In the genomic region with DNA sequence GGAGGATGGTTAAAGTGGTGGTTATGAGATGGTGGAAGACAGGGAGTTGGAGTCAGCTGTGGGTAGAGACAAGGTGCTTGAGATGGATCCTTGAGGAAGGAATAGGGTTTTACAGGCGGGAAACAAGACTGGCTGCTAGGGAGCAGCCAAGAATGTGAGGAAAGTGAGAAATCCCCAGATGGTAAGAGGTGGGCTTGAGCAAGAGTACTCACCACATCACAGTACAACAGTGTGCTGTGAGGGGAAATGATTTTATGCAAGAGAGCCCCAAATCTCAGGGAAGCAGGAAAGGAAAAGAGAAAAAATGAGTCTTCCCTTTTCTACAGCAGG, we compare ENCODE assay signal across 13 cellular contexts. TPM values are rescaled to one million over a fixed set of nuclear protein-coding genes. Genes with fewer than 3 reads are reported as not detected.
A peak's percentile ranks its signal among the peaks of the same experiment; 100 is the strongest.
DNase-seq lines count a peak whose midpoint lies in the region; ATAC-seq, FAIRE-seq and TF ChIP-seq lines count a peak whose summit lies in the region.
"Had no signal": no experiment of that assay in that cellular context is flagged by ENCODE, and none has a peak within 500 bp of the region (broad histone marks: within the 10 kb centered on the region; RNA-seq: fewer than 3 reads in every experiment).

No MANE protein-coding gene starts in this region.

- H3K4me2 ChIP-seq in DND-41 (ENCODE audit: insufficient read depth, low read length) (no peak overlapping the region), H1 (ENCODE audit: insufficient read depth in 1 of 2, low read depth in 2 of 2, low read length in 2 of 2) (no peak overlapping the region), skeletal muscle satellite cell (ENCODE audit: low read length) (no peak overlapping the region)

- POLR2A ChIA-PET in H1 (lab: Charles Lee; ENCODE audit: partially characterized antibody), result interaction anchor here (1.5 to 44.0 kb wide), 5 partner anchors 7 to 138 kb away, joined by 3 to 1596 read pairs (median 1027); partner anchors contain the start of genes ATN1, C12orf57, EMG1 and ENO2

- H3K9ac ChIP-seq in DND-41 (ENCODE audit: low read depth, low read length), result peak overlapping the region; percentile 7; the same call in 1 of the 2 replicates
- no peak overlapping the region for H3K9ac ChIP-seq in H1 (replicated peaks in 1 of 4; ENCODE audit: extremely low read depth in 1 of 4, low read depth in 3 of 4, low read length in 3 of 4)
- H3K9ac ChIP-seq in skeletal muscle satellite cell (ENCODE audit: low read depth, low read length), result peak overlapping the region; percentile 25

- peaks cover 41% of the 10 kb centered on the region for H3K4me1 ChIP-seq in DND-41 (ENCODE audit: insufficient read depth, low read length)
- H3K4me1 ChIP-seq in H1 (replicated peaks in 1 of 4; ENCODE audit: control insufficient read depth in 3 of 4, insufficient read depth in 4 of 4, low read length in 3 of 4), result peaks cover 0 to 14% (median 5%) of the 10 kb centered on the region in 4 experiments; a peak in 5 of 7 replicates
- peaks cover 48% of the 10 kb centered on the region for H3K4me1 ChIP-seq in skeletal muscle satellite cell (ENCODE audit: control insufficient read depth, insufficient read depth, low read length)

- DNase-seq in DND-41 (no peak), T-helper 17 cell (no peak), H1 (ENCODE audit: low read depth in 1 of 2, low spot score in 2 of 2) (no peak), DMS153 treated with DMSO at 0.1 percent for 48 hours (lab: John Stamatoyannopoulos, UW; ENCODE audit: unreplicated experiment) (no peak), GM12891 (ENCODE audit: insufficient read length, low spot score) (no peak)
- DNase-seq: activated CD4-positive, CD25-positive, alpha-beta regulatory T cell; NCI-H2171 had no signal

- no peak overlapping the region for H4K5ac ChIP-seq in H1 (ENCODE audit: insufficient read length, low read depth, low read length)

- H2AFZ ChIP-seq in DND-41 (ENCODE audit: low read depth, low read length) (no peak overlapping the region), H1 (ENCODE audit: low read length) (no peak overlapping the region)

- H3K79me2 ChIP-seq in DND-41 (ENCODE audit: insufficient read depth, low read length) (peaks cover 71% of the 10 kb centered on the region), H1 (ENCODE audit: control insufficient read depth in 1 of 2, insufficient read depth in 2 of 2, low read length in 2 of 2) (peaks cover 8 to 21% of the 10 kb centered on the region in 2 experiments)

- H3K36me3 Mint-ChIP-seq in T-helper 17 cell (ENCODE audit: low read depth), result no peaks in the 10 kb centered on the region

- no peak overlapping the region for H3K14ac ChIP-seq in H1 (ENCODE audit: insufficient read length)

- no peak for TF ChIP-seq POLR2A in H1 (IDR thresholded peaks at IDR 0.05; ENCODE audit: control extremely low read depth in 1 of 2, low read depth in 2 of 2, low read length in 2 of 2)
- TF ChIP-seq POLR2A in GM12891 (IDR thresholded peaks at IDR 0.05; ENCODE audit: low read depth, low read length), result no peak

- peaks cover 12% of the 10 kb centered on the region for H3K79me1 ChIP-seq in H1 (ENCODE audit: low read depth, low read length)

- TF ChIP-seq EP300 in H1 (IDR thresholded peaks at IDR 0.05; ENCODE audit: borderline replicate concordance in 1 of 2, low read depth in 2 of 2, low read length in 2 of 2), result no peak

- H4K8ac ChIP-seq in H1 (ENCODE audit: extremely low read depth, insufficient read depth, low read length), result 0 out of 2 replicates have a peak overlapping the region, but pooled peaks have one; percentile 3

- peak overlapping the region; percentile 70 for H3K4me3 Mint-ChIP-seq in T-helper 17 cell

- H3K9me3 ChIP-seq in DND-41 (ENCODE audit: insufficient read depth, low read length, severe bottlenecking), result no peaks in the 10 kb centered on the region
- no peaks in the 10 kb centered on the region for H3K9me3 ChIP-seq in T-helper 17 cell (ENCODE audit: control insufficient read depth, low read length, poor library complexity, severe bottlenecking)
- no peaks in the 10 kb centered on the region for H3K9me3 ChIP-seq in H1 (ENCODE audit: insufficient read depth in 2 of 2, low read depth in 1 of 2, low read length in 1 of 2)
- H3K9me3 ChIP-seq in skeletal muscle satellite cell (replicated peaks; ENCODE audit: low read length), result no peaks in the 10 kb centered on the region

- H2BK5ac ChIP-seq in H1 (ENCODE audit: low read depth, low read length), result no peak overlapping the region

- no peak overlapping the region for H3K56ac ChIP-seq in H1 (replicated peaks; ENCODE audit: insufficient read length, low read depth, low read length)

- ATAC-seq in DND-41 (ENCODE audit: insufficient read depth, low read depth) (no peak), T-helper 17 cell (no peak), HG02588 (IDR thresholded peaks at IDR 0.05; ENCODE audit: unreplicated experiment) (no peak)

- 89% methylated on average over 1 of the region's 1 CpG; no CpG with 5 or more reads in 1 of the 2 experiments for WGBS in H1 (ENCODE audit: extremely low coverage in 1 of 2, insufficient coverage in 1 of 2, insufficient read length in 1 of 2, insufficient replicate concordance in 2 of 2, low coverage in 1 of 2, low lambda C conversion rate in 2 of 2, missing lambda C conversion rate in 1 of 2), 2 experiments

- peaks cover 4% of the 10 kb centered on the region; the same call in 1 of the 2 replicates for H3K23me2 ChIP-seq in H1 (ENCODE audit: low read depth, low read length)

- H3K27ac ChIP-seq in DND-41 (ENCODE audit: low read length) (no peak overlapping the region), H1 (ENCODE audit: low read depth, low read length) (no peak overlapping the region)

- H3K27me3 ChIP-seq in DND-41 (ENCODE audit: insufficient read depth, low read length, poor library complexity) (no peaks in the 10 kb centered on the region), H1 (replicated peaks in 1 of 4; ENCODE audit: control insufficient read depth in 3 of 4, extremely low read depth in 1 of 4, insufficient read depth in 3 of 4, low read length in 3 of 4) (no peaks in the 10 kb centered on the region), skeletal muscle satellite cell (ENCODE audit: control insufficient read depth, insufficient read depth, low read length) (no peaks in the 10 kb centered on the region)

- peak overlapping the region; percentile 83 for H3K27ac Mint-ChIP-seq in T-helper 17 cell

- TF ChIP-seq CTCF in DND-41 (IDR thresholded peaks at IDR 0.05; ENCODE audit: borderline replicate concordance, extremely low read depth, low read length, poor library complexity, severe bottlenecking) (no peak), H1 (IDR thresholded peaks at IDR 0.05; ENCODE audit: control extremely low read depth in 1 of 3, insufficient read depth in 1 of 3, low read depth in 1 of 3, low read length in 3 of 3) (no peak)

- H3K36me3 ChIP-seq in DND-41 (ENCODE audit: insufficient read depth, low read length) (peaks cover 57% of the 10 kb centered on the region), H1 (ENCODE audit: control insufficient read depth in 2 of 4, insufficient read depth in 4 of 4, low read length in 3 of 4) (peaks cover 8 to 43% (median 25%) of the 10 kb centered on the region in 4 experiments), skeletal muscle satellite cell (ENCODE audit: insufficient read depth, low read length) (peaks cover 61% of the 10 kb centered on the region)

- no peak overlapping the region for H2BK120ac ChIP-seq in H1 (replicated peaks; ENCODE audit: low read depth, low read length)

- TF ChIP-seq RAD21 in H1 (IDR thresholded peaks at IDR 0.05 in 1 of 2, conservative IDR thresholded peaks at IDR 0.05 in 1 of 2; ENCODE audit: low read depth in 2 of 2, low read length in 2 of 2), result no peak

- H4K20me1 ChIP-seq in DND-41 (ENCODE audit: insufficient read depth, low read length), result peaks cover 11% of the 10 kb centered on the region
- peaks cover 12 to 15% of the 10 kb centered on the region in 2 experiments for H4K20me1 ChIP-seq in H1 (replicated peaks in 1 of 2; ENCODE audit: control insufficient read depth in 1 of 2, insufficient read depth in 2 of 2, low read length in 2 of 2)

- H2BK12ac ChIP-seq in H1 (ENCODE audit: low read depth, low read length), result no peak overlapping the region

- CTCF ChIA-PET in H1 (lab: Charles Lee; ENCODE audit: partially characterized antibody), result interaction anchor here (0.7 to 20.2 kb wide), 8 partner anchors 10 to 382 kb away, joined by 3 to 253 read pairs (median 4); partner anchors contain the start of genes ATN1, SPSB2 and TPI1

- no peak overlapping the region for H2AK5ac ChIP-seq in H1 (ENCODE audit: low read depth, low read length)

- no peak for FAIRE-seq in H1 (lab: Jason Lieb, UNC)
- no peak for FAIRE-seq in GM12891 (lab: Jason Lieb, UNC)

- no peak overlapping the region for H2BK15ac ChIP-seq in H1 (ENCODE audit: low read length)

- no peak overlapping the region for H2BK20ac ChIP-seq in H1 (ENCODE audit: low read length)

- H3K4me1 Mint-ChIP-seq in T-helper 17 cell, result peaks cover 35% of the 10 kb centered on the region

- no peaks in the 10 kb centered on the region for H3K27me3 Mint-ChIP-seq in T-helper 17 cell

- no peak overlapping the region for H3K4ac ChIP-seq in H1 (replicated peaks; ENCODE audit: insufficient read length, low read depth, low read length)

- no peak overlapping the region for H3K18ac ChIP-seq in H1 (ENCODE audit: extremely low read depth, low read length)

- H3K4me3 ChIP-seq in DND-41 (ENCODE audit: low read depth in 1 of 2, low read length in 2 of 2), result no peak overlapping the region
- H3K4me3 ChIP-seq in H1 (ENCODE audit: extremely low read depth in 1 of 4, insufficient read depth in 2 of 4, low read depth in 3 of 4, low read length in 4 of 4), result no peak overlapping the region
- no peak overlapping the region for H3K4me3 ChIP-seq in skeletal muscle satellite cell (ENCODE audit: low read length)

- H3K23ac ChIP-seq in H1 (ENCODE audit: insufficient read length), result no peak overlapping the region

- no peak overlapping the region for H4K91ac ChIP-seq in H1 (replicated peaks; ENCODE audit: insufficient read length, low read length)

RNA-seq across cellular contexts. Expression of gene ATN1, which starts 7.4 kb away (rescaled TPM):
- 10 to 100 TPM; 24.1 to 28.9 TPM for total RNA-seq in T-helper 17 cell
- 69.6 and 73.4 TPM in 2 replicates for total RNA-seq in H1 (2021; fragmentation: NEBNext Ultra II Directional; extraction: Animal tissue kit (Norgen Biotek cat#: 25700))
- polyA plus RNA-seq in H1 (2011; rRNA removed), result 20.6 and 43.0 TPM in 2 replicates
- polyA plus RNA-seq in H1 (2011; cell fraction: cytosol; rRNA removed), result 13.5 TPM
- polyA plus RNA-seq in H1 (2011; cell fraction: nucleus; rRNA removed), result 178 TPM
- 61.7 to 82.1 TPM (median 77.4 TPM) in 4 replicates for polyA plus RNA-seq in H1 (2012, experiment 1 of 2)
- polyA plus RNA-seq in H1 (2012, experiment 2 of 2), result 48.0 TPM
- polyA plus RNA-seq in H1 (2013, experiment 1 of 2), result 51.3 TPM
- polyA plus RNA-seq in H1 (2013, experiment 2 of 2), result 48.3 TPM
- polyA minus RNA-seq in H1 (2011; rRNA and poly(A)+ RNA removed), result 11.4 and 14.0 TPM in 2 replicates
- 37.6 TPM for polyA minus RNA-seq in H1 (2011; cell fraction: cytosol; rRNA and poly(A)+ RNA removed)
- polyA minus RNA-seq in H1 (2011; cell fraction: nucleus; rRNA and poly(A)+ RNA removed), result 42.3 TPM
- total RNA-seq in skeletal muscle satellite cell (2012; rRNA removed), result 7.6 and 10.1 TPM in 2 replicates
- polyA plus RNA-seq in GM12891 (2012; ENCODE audit: low read depth, missing spikeins), result 27.4 TPM

RNA-seq across cellular contexts. Expression of gene RNU7-1, which starts 8.4 kb away (rescaled TPM):
- total RNA-seq in T-helper 17 cell, result not detected
- not detected in 2 replicates for total RNA-seq in H1 (2021; fragmentation: NEBNext Ultra II Directional; extraction: Animal tissue kit (Norgen Biotek cat#: 25700))
- not detected in 2 replicates for polyA plus RNA-seq in H1 (2011; rRNA removed)
- polyA plus RNA-seq in H1 (2011; cell fraction: cytosol; rRNA removed), result not detected
- polyA plus RNA-seq in H1 (2011; cell fraction: nucleus; rRNA removed), result not detected
- polyA plus RNA-seq in H1 (2012, experiment 1 of 2), result not detected in 4 replicates
- polyA plus RNA-seq in H1 (2012, experiment 2 of 2), result not detected
- polyA plus RNA-seq in H1 (2013, experiment 1 of 2), result not detected
- not detected for polyA plus RNA-seq in H1 (2013, experiment 2 of 2)
- polyA minus RNA-seq in H1 (2011; rRNA and poly(A)+ RNA removed), result not detected in 2 replicates
- not detected for polyA minus RNA-seq in H1 (2011; cell fraction: cytosol; rRNA and poly(A)+ RNA removed)
- not detected for polyA minus RNA-seq in H1 (2011; cell fraction: nucleus; rRNA and poly(A)+ RNA removed)
- not detected in 2 replicates for total RNA-seq in skeletal muscle satellite cell (2012; rRNA removed)
- polyA plus RNA-seq in GM12891 (2012; ENCODE audit: low read depth, missing spikeins), result not detected
- total RNA-seq: LHCN-M2, lung microvascular endothelial cell, RPMI7951, sciatic nerve had no signal

RNA-seq across cellular contexts. Expression of gene C12orf57, which starts 8.6 kb away (rescaled TPM):
- total RNA-seq in T-helper 17 cell, result 100 to 1,000 TPM; 192 to 226 TPM
- 174 and 185 TPM in 2 replicates for total RNA-seq in H1 (2021; fragmentation: NEBNext Ultra II Directional; extraction: Animal tissue kit (Norgen Biotek cat#: 25700))
- polyA plus RNA-seq in H1 (2011; rRNA removed), result 993 and 1,124 TPM in 2 replicates
- polyA plus RNA-seq in H1 (2011; cell fraction: cytosol; rRNA removed), result 811 TPM
- 653 TPM for polyA plus RNA-seq in H1 (2011; cell fraction: nucleus; rRNA removed)
- 167 to 390 TPM (median 374 TPM) in 4 replicates for polyA plus RNA-seq in H1 (2012, experiment 1 of 2)
- polyA plus RNA-seq in H1 (2012, experiment 2 of 2), result 596 TPM
- polyA plus RNA-seq in H1 (2013, experiment 1 of 2), result 206 TPM
- 192 TPM for polyA plus RNA-seq in H1 (2013, experiment 2 of 2)
- 66.6 and 106 TPM in 2 replicates for polyA minus RNA-seq in H1 (2011; rRNA and poly(A)+ RNA removed)
- polyA minus RNA-seq in H1 (2011; cell fraction: cytosol; rRNA and poly(A)+ RNA removed), result 76.3 TPM
- 112 TPM for polyA minus RNA-seq in H1 (2011; cell fraction: nucleus; rRNA and poly(A)+ RNA removed)
- total RNA-seq in skeletal muscle satellite cell (2012; rRNA removed), result 42.4 and 42.6 TPM in 2 replicates
- 367 TPM for polyA plus RNA-seq in GM12891 (2012; ENCODE audit: low read depth, missing spikeins)

RNA-seq across cellular contexts. Expression of gene PTPN6, which starts 16.0 kb away (rescaled TPM):
- 100 to 1,000 TPM; 115 to 177 TPM for total RNA-seq in T-helper 17 cell
- 25.7 and 28.4 TPM in 2 replicates for total RNA-seq in H1 (2021; fragmentation: NEBNext Ultra II Directional; extraction: Animal tissue kit (Norgen Biotek cat#: 25700))
- 16.3 and 22.6 TPM in 2 replicates for polyA plus RNA-seq in H1 (2011; rRNA removed)
- polyA plus RNA-seq in H1 (2011; cell fraction: cytosol; rRNA removed), result 21.3 TPM
- 32.9 TPM for polyA plus RNA-seq in H1 (2011; cell fraction: nucleus; rRNA removed)
- polyA plus RNA-seq in H1 (2012, experiment 1 of 2), result 34.9 to 37.3 TPM (median 36.6 TPM) in 4 replicates
- 28.9 TPM for polyA plus RNA-seq in H1 (2012, experiment 2 of 2)
- 23.2 TPM for polyA plus RNA-seq in H1 (2013, experiment 1 of 2)
- 25.8 TPM for polyA plus RNA-seq in H1 (2013, experiment 2 of 2)
- 12.4 and 24.5 TPM in 2 replicates for polyA minus RNA-seq in H1 (2011; rRNA and poly(A)+ RNA removed)
- polyA minus RNA-seq in H1 (2011; cell fraction: cytosol; rRNA and poly(A)+ RNA removed), result 17.8 TPM
- polyA minus RNA-seq in H1 (2011; cell fraction: nucleus; rRNA and poly(A)+ RNA removed), result 9.1 TPM
- total RNA-seq in skeletal muscle satellite cell (2012; rRNA removed), result not detected in 2 replicates
- 446 TPM for polyA plus RNA-seq in GM12891 (2012; ENCODE audit: low read depth, missing spikeins)
- total RNA-seq: LHCN-M2 had no signal

RNA-seq across cellular contexts. Expression of gene ENO2, which starts 20.8 kb away (rescaled TPM):
- 10 to 100 TPM; 80.2 to 80.7 TPM for total RNA-seq in T-helper 17 cell
- total RNA-seq in H1 (2021; fragmentation: NEBNext Ultra II Directional; extraction: Animal tissue kit (Norgen Biotek cat#: 25700)), result 90.9 and 92.4 TPM in 2 replicates
- 102 and 126 TPM in 2 replicates for polyA plus RNA-seq in H1 (2011; rRNA removed)
- polyA plus RNA-seq in H1 (2011; cell fraction: cytosol; rRNA removed), result 137 TPM
- polyA plus RNA-seq in H1 (2011; cell fraction: nucleus; rRNA removed), result 300 TPM
- 110 to 167 TPM (median 137 TPM) in 4 replicates for polyA plus RNA-seq in H1 (2012, experiment 1 of 2)
- 110 TPM for polyA plus RNA-seq in H1 (2012, experiment 2 of 2)
- 47.4 TPM for polyA plus RNA-seq in H1 (2013, experiment 1 of 2)
- polyA plus RNA-seq in H1 (2013, experiment 2 of 2), result 42.8 TPM
- polyA minus RNA-seq in H1 (2011; rRNA and poly(A)+ RNA removed), result 82.7 and 92.1 TPM in 2 replicates
- 37.7 TPM for polyA minus RNA-seq in H1 (2011; cell fraction: cytosol; rRNA and poly(A)+ RNA removed)
- 66.1 TPM for polyA minus RNA-seq in H1 (2011; cell fraction: nucleus; rRNA and poly(A)+ RNA removed)
- 13.4 and 28.6 TPM in 2 replicates for total RNA-seq in skeletal muscle satellite cell (2012; rRNA removed)
- polyA plus RNA-seq in GM12891 (2012; ENCODE audit: low read depth, missing spikeins), result 116 TPM

Comparison
In these comparisons a context has a peak if more than half of its experiments do, and no peak if none do; other contexts are left out.
1. H3K9ac ChIP-seq: peak in DND-41 (single experiment) and skeletal muscle satellite cell (single experiment); none in H1 (0 of 4).